ENCODE assay signal across 16 cellular contexts in the genomic region with DNA sequence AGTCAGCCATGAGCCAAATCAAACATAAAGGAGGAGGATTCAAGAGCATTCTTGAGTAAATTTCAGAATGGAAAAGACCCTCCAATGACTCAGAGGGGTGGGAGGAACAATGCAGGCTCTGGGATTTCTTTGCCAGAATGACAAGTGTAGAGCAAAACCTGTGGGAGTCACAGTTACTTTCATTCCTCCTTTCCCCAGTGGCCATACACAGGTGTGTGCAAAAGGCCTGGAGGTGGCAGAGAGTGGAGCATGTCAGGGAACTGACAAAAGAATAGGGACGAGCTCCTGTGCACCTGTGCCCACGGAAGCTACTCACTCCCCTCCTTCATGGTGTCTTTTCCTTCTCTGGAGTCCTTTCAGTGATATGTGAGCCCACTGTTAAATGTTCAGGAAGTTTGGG. TPM values are rescaled to one million over a fixed set of nuclear protein-coding genes. Genes with fewer than 3 reads are reported as not detected.
DNase-seq lines count a peak whose midpoint lies in the region; ATAC-seq and TF ChIP-seq lines count a peak whose summit lies in the region.
"Had no signal": no experiment of that assay in that cellular context is flagged by ENCODE, and none has a peak within 500 bp of the region (broad histone marks: within the 10 kb centered on the region; RNA-seq: fewer than 3 reads in every experiment).

No MANE protein-coding gene starts in this region.

- H3K27ac Mint-ChIP-seq in activated T-helper 17 cell treated with anti-CD3 and anti-CD28 coated beads, Interleukin-2, amount 50 U/mL, for 72 hours: peak overlapping the region; percentile 79
- H3K27ac Mint-ChIP-seq: T-helper 1 cell treated with Interleukin-12 subunit alpha and Interleukin-12 subunit beta and Interleukin-4 antibody, amounts not matched to agents 30 μg/mL and 1 μg/mL, for 36 hours had no signal

- WGBS in suprapubic skin: 38% methylated on average over 2 of the region's 2 CpGs

- TF ChIP-seq CTCF in left lung (IDR thresholded peaks at IDR 0.05) (no peak), suprapubic skin (IDR thresholded peaks at IDR 0.05) (no peak)

- ATAC-seq in activated T-helper 17 cell treated with anti-CD3 and anti-CD28 coated beads, Interleukin-2, amount 50 U/mL, for 72 hours (replicated peaks): no peak
- ATAC-seq in left lung: peak; percentile 3
- no peak for ATAC-seq in HG03460 (IDR thresholded peaks at IDR 0.05; ENCODE audit: unreplicated experiment)
- ATAC-seq: right cardiac atrium had no signal

- no peak for TF ChIP-seq POLR2A in suprapubic skin (IDR thresholded peaks at IDR 0.05)

- H3K4me3 ChIP-seq in HUES48 (ENCODE audit: low read depth, low read length): peak overlapping the region; percentile 34; the same call in 1 of the 2 replicates
- H3K4me3 ChIP-seq in left lung: no peak overlapping the region
- H3K4me3 ChIP-seq in suprapubic skin: no peak overlapping the region

- no peaks in the 10 kb centered on the region for H3K9me3 ChIP-seq in HUES48 (ENCODE audit: control insufficient read depth, insufficient read depth, low read length)
- H3K9me3 ChIP-seq in left lung: peaks cover 0 to 15% of the 10 kb centered on the region in 2 donors
- peaks cover 8% of the 10 kb centered on the region for H3K9me3 ChIP-seq in suprapubic skin

- peaks cover 37% of the 10 kb centered on the region for H3K4me1 ChIP-seq in HUES48 (ENCODE audit: control insufficient read depth, insufficient read depth, low read length)
- H3K4me1 ChIP-seq in left lung: peaks cover 0 to 4% of the 10 kb centered on the region in 2 donors
- peaks cover 47% of the 10 kb centered on the region for H3K4me1 ChIP-seq in suprapubic skin

- H3K27ac ChIP-seq in HUES48 (ENCODE audit: low read depth, low read length) (peak overlapping the region; percentile 89), left lung (peak overlapping the region; percentile 13 to 72), suprapubic skin (peak overlapping the region; percentile 89)
- H3K27ac ChIP-seq: HL-60 had no signal

- no peaks in the 10 kb centered on the region for H3K36me3 ChIP-seq in HUES48 (ENCODE audit: control insufficient read depth, insufficient read depth, low read length)
- H3K36me3 ChIP-seq in left lung: no peaks in the 10 kb centered on the region
- no peaks in the 10 kb centered on the region for H3K36me3 ChIP-seq in suprapubic skin

- H3K9ac ChIP-seq in HUES48 (ENCODE audit: low read depth, low read length): peak overlapping the region; percentile 53; the same call in 1 of the 2 replicates

- no peak overlapping the region for H3K4me3 Mint-ChIP-seq in activated T-helper 17 cell treated with anti-CD3 and anti-CD28 coated beads, Interleukin-2, amount 50 U/mL, for 72 hours
- H3K4me3 Mint-ChIP-seq: T-helper 1 cell treated with Interleukin-12 subunit alpha and Interleukin-12 subunit beta and Interleukin-4 antibody, amounts not matched to agents 30 μg/mL and 1 μg/mL, for 36 hours had no signal

- intact Hi-C loops in left lung (cut with DNase I): no loop called here

- peaks cover 16% of the 10 kb centered on the region for H3K4me1 Mint-ChIP-seq in activated T-helper 17 cell treated with anti-CD3 and anti-CD28 coated beads, Interleukin-2, amount 50 U/mL, for 72 hours

- H3K9me3 Mint-ChIP-seq in activated T-helper 17 cell treated with anti-CD3 and anti-CD28 coated beads, Interleukin-2, amount 50 U/mL, for 72 hours: no peaks in the 10 kb centered on the region

- H3K27me3 ChIP-seq in HUES48 (ENCODE audit: control insufficient read depth, insufficient read depth, low read length): no peaks in the 10 kb centered on the region
- no peaks in the 10 kb centered on the region for H3K27me3 ChIP-seq in left lung
- no peaks in the 10 kb centered on the region for H3K27me3 ChIP-seq in suprapubic skin

- H3K36me3 Mint-ChIP-seq in activated T-helper 17 cell treated with anti-CD3 and anti-CD28 coated beads, Interleukin-2, amount 50 U/mL, for 72 hours (ENCODE audit: low read depth): no peaks in the 10 kb centered on the region

- TF ChIP-seq EP300 in suprapubic skin (IDR thresholded peaks at IDR 0.05): no peak

- H3K27me3 Mint-ChIP-seq in activated T-helper 17 cell treated with anti-CD3 and anti-CD28 coated beads, Interleukin-2, amount 50 U/mL, for 72 hours: no peaks in the 10 kb centered on the region

- DNase-seq in left lung (no peak), suprapubic skin (ENCODE audit: low spot score in 2 of 2) (no peak), NCI-H446 treated with DMSO at 0.1 percent for 48 hours (lab: John Stamatoyannopoulos, UW) (no peak), NCI-H1092 treated with DMSO at 0.1 percent for 48 hours (lab: John Stamatoyannopoulos, UW) (no peak)
- DNase-seq: activated CD4-positive, CD25-positive, alpha-beta regulatory T cell treated with anti-CD3 and anti-CD28 coated beads, Interleukin-2, amount 50 U/mL, for 72 hours; activated gamma-delta T cell treated with Interleukin-2 at 50 U/mL for 16 hours; aorta; foreskin melanocyte; right cardiac atrium; SHP77 treated with DMSO at 0.1 percent for 48 hours had no signal

RNA-seq across cellular contexts. Expression of gene CIPC, which starts 9.4 kb away (rescaled TPM):
- 10 to 100 TPM in 1 of 2 donors, 1 to 10 TPM in 1; 8.5 to 11.8 TPM for total RNA-seq in activated T-helper 17 cell treated with anti-CD3 and anti-CD28 coated beads, Interleukin-2, amount 50 U/mL, for 72 hours
- total RNA-seq in left lung: 10 to 100 TPM; 18.6 to 19.8 TPM
- 10 to 100 TPM; 47.2 to 79.0 (median 53.9) TPM for total RNA-seq in suprapubic skin

RNA-seq across cellular contexts. Expression of gene ZDHHC22, which starts 52.9 kb away (rescaled TPM):
- not detected for total RNA-seq in activated T-helper 17 cell treated with anti-CD3 and anti-CD28 coated beads, Interleukin-2, amount 50 U/mL, for 72 hours
- total RNA-seq in left lung (not detected), suprapubic skin (not detected)
- total RNA-seq: aorta, lung microvascular endothelial cell, right cardiac atrium had no signal
